In the genomic region with DNA sequence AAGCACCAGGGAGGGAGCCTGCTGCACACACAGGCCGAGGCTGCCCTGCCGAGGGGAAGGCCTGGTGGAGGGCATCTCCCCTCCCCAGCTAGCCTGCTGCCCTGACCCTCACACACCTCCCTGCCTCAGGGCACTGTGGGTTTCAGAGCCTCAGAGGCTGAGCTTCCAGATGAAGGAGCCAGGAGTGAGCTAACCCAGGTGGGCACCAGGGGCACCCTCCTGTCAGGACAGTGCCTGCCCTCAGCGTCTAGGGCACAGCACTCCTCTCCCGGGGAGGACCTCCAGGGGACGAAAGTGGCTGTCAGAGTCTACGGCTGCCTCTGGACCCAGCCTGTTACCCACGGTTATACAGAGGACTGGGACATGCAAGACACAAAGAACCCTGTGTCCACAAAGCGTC, we compare ENCODE assay signal across 1 cellular context.
TF ChIP-seq lines count a peak whose summit lies in the region.

No MANE protein-coding gene starts in this region.

TF ChIP-seq in HepG2, 621 proteins besides CTCF, POLR2A, EP300 and RAD21:
- TF ChIP-seq ZIK1 (CRISPR knock-in tag; IDR thresholded peaks at IDR 0.05; ENCODE audit: borderline replicate concordance, low read depth) (no peak), ZFP41 (CRISPR knock-in tag; IDR thresholded peaks at IDR 0.05; ENCODE audit: borderline replicate concordance) (0 out of 2 replicates have a peak, but pooled peaks have one; percentile 66)
